Comparison of ENCODE assay signal across 1 cellular context in the genomic region with DNA sequence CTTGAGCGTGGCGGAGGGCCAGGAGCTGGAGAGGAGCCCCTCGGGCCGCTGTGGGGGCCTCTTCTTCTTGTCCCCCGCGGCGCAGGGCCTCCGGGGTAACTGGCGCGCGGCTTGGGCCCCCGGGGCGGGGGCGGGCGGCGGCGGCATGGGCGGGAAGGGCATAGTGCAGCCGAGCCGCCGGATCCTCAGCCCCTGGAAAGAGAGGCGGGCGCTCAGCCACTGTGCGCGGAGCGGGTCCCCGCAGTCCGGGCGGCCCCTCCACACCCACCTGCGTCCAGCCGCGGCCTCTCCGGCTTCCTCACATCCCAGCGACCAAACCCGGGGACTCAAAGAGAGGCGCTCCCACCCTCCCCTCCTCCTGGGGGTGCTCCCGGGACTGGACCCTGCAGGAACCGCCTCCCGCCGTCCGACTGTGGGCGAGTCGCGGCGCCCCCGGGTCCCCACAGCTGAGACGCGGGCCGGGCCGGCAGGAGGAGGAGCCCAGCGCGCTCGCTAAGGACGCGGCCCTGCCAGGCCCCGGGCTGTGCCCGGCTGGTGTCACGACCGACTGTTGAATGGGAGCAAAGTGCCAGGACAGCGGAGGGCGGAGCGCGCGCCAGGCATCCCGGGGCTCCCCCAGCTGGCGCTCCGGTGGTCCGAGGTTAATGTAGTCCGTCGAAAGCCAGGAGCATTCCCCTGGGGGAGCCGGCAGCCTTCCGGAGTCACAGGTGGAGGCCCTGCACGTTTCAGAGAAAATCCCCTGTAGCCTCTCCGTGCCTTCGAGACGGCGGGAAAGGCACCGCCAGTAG.
TF ChIP-seq lines count a peak whose summit lies in the region.

A gene with protein sequence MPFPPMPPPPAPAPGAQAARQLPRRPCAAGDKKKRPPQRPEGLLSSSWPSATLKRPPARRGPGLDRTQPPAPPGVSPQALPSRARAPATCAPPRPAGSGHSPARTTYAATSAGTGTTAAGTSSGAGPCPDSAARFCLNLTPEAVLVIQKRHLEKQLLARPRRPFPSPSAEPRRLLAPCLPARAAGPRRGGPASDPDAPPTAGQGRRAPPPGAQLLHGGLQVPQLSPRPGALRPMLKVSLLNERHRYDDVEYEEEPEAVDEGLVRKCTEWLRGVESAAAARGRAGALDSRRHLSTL (minus strand): TSS at position 412 of the 788 bp plus-strand sequence. CDS start 250 bp downstream, at position 162.

TF ChIP-seq in WTC11, 78 proteins besides CTCF, POLR2A, EP300 and RAD21 (continued from another document):
- TF ChIP-seq, protein P1, sequence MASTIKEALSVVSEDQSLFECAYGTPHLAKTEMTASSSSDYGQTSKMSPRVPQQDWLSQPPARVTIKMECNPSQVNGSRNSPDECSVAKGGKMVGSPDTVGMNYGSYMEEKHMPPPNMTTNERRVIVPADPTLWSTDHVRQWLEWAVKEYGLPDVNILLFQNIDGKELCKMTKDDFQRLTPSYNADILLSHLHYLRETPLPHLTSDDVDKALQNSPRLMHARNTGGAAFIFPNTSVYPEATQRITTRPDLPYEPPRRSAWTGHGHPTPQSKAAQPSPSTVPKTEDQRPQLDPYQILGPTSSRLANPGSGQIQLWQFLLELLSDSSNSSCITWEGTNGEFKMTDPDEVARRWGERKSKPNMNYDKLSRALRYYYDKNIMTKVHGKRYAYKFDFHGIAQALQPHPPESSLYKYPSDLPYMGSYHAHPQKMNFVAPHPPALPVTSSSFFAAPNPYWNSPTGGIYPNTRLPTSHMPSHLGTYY (CRISPR knock-in tag; IDR thresholded peaks at IDR 0.05): no peak
- TF ChIP-seq, protein P2, sequence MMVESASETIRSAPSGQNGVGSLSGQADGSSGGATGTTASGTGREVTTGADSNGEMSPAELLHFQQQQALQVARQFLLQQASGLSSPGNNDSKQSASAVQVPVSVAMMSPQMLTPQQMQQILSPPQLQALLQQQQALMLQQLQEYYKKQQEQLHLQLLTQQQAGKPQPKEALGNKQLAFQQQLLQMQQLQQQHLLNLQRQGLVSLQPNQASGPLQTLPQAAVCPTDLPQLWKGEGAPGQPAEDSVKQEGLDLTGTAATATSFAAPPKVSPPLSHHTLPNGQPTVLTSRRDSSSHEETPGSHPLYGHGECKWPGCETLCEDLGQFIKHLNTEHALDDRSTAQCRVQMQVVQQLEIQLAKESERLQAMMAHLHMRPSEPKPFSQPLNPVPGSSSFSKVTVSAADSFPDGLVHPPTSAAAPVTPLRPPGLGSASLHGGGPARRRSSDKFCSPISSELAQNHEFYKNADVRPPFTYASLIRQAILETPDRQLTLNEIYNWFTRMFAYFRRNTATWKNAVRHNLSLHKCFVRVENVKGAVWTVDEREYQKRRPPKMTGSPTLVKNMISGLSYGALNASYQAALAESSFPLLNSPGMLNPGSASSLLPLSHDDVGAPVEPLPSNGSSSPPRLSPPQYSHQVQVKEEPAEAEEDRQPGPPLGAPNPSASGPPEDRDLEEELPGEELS (CRISPR knock-in tag; IDR thresholded peaks at IDR 0.05): no peak
- no peak for TF ChIP-seq JAZF1 (CRISPR knock-in tag; IDR thresholded peaks at IDR 0.05)
- no peak for TF ChIP-seq GABPB1 (CRISPR knock-in tag; IDR thresholded peaks at IDR 0.05)
- TF ChIP-seq, protein P3, sequence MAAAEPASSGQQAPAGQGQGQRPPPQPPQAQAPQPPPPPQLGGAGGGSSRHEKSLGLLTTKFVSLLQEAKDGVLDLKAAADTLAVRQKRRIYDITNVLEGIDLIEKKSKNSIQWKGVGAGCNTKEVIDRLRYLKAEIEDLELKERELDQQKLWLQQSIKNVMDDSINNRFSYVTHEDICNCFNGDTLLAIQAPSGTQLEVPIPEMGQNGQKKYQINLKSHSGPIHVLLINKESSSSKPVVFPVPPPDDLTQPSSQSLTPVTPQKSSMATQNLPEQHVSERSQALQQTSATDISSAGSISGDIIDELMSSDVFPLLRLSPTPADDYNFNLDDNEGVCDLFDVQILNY (CRISPR knock-in tag; IDR thresholded peaks at IDR 0.05): 0 out of 2 replicates have a peak, but pooled peaks have one; percentile 17
- TF ChIP-seq, protein P4, sequence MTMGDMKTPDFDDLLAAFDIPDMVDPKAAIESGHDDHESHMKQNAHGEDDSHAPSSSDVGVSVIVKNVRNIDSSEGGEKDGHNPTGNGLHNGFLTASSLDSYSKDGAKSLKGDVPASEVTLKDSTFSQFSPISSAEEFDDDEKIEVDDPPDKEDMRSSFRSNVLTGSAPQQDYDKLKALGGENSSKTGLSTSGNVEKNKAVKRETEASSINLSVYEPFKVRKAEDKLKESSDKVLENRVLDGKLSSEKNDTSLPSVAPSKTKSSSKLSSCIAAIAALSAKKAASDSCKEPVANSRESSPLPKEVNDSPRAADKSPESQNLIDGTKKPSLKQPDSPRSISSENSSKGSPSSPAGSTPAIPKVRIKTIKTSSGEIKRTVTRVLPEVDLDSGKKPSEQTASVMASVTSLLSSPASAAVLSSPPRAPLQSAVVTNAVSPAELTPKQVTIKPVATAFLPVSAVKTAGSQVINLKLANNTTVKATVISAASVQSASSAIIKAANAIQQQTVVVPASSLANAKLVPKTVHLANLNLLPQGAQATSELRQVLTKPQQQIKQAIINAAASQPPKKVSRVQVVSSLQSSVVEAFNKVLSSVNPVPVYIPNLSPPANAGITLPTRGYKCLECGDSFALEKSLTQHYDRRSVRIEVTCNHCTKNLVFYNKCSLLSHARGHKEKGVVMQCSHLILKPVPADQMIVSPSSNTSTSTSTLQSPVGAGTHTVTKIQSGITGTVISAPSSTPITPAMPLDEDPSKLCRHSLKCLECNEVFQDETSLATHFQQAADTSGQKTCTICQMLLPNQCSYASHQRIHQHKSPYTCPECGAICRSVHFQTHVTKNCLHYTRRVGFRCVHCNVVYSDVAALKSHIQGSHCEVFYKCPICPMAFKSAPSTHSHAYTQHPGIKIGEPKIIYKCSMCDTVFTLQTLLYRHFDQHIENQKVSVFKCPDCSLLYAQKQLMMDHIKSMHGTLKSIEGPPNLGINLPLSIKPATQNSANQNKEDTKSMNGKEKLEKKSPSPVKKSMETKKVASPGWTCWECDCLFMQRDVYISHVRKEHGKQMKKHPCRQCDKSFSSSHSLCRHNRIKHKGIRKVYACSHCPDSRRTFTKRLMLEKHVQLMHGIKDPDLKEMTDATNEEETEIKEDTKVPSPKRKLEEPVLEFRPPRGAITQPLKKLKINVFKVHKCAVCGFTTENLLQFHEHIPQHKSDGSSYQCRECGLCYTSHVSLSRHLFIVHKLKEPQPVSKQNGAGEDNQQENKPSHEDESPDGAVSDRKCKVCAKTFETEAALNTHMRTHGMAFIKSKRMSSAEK (CRISPR knock-in tag; IDR thresholded peaks at IDR 0.05; ENCODE audit: borderline replicate concordance): no peak
- TF ChIP-seq OVOL2 (CRISPR knock-in tag; IDR thresholded peaks at IDR 0.05; ENCODE audit: borderline replicate concordance): no peak
- TF ChIP-seq, protein P5, sequence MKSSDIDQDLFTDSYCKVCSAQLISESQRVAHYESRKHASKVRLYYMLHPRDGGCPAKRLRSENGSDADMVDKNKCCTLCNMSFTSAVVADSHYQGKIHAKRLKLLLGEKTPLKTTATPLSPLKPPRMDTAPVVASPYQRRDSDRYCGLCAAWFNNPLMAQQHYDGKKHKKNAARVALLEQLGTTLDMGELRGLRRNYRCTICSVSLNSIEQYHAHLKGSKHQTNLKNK (CRISPR knock-in tag; IDR thresholded peaks at IDR 0.05): no peak
- TF ChIP-seq NR3C1 (CRISPR knock-in tag; conservative IDR thresholded peaks at IDR 0.05; ENCODE audit: low read depth): no peak
- TF ChIP-seq, protein P6, sequence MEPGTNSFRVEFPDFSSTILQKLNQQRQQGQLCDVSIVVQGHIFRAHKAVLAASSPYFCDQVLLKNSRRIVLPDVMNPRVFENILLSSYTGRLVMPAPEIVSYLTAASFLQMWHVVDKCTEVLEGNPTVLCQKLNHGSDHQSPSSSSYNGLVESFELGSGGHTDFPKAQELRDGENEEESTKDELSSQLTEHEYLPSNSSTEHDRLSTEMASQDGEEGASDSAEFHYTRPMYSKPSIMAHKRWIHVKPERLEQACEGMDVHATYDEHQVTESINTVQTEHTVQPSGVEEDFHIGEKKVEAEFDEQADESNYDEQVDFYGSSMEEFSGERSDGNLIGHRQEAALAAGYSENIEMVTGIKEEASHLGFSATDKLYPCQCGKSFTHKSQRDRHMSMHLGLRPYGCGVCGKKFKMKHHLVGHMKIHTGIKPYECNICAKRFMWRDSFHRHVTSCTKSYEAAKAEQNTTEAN (CRISPR knock-in tag; IDR thresholded peaks at IDR 0.05): no peak
- TF ChIP-seq FOXJ3 (CRISPR knock-in tag; IDR thresholded peaks at IDR 0.05; ENCODE audit: borderline replicate concordance): no peak
- TF ChIP-seq, protein P7, sequence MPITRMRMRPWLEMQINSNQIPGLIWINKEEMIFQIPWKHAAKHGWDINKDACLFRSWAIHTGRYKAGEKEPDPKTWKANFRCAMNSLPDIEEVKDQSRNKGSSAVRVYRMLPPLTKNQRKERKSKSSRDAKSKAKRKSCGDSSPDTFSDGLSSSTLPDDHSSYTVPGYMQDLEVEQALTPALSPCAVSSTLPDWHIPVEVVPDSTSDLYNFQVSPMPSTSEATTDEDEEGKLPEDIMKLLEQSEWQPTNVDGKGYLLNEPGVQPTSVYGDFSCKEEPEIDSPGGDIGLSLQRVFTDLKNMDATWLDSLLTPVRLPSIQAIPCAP (CRISPR knock-in tag; IDR thresholded peaks at IDR 0.05): no peak
- no peak for TF ChIP-seq NFYB (CRISPR knock-in tag; conservative IDR thresholded peaks at IDR 0.05; ENCODE audit: low read depth)
- no peak for TF ChIP-seq TP53 (CRISPR knock-in tag; IDR thresholded peaks at IDR 0.05)
- TF ChIP-seq, protein P8, sequence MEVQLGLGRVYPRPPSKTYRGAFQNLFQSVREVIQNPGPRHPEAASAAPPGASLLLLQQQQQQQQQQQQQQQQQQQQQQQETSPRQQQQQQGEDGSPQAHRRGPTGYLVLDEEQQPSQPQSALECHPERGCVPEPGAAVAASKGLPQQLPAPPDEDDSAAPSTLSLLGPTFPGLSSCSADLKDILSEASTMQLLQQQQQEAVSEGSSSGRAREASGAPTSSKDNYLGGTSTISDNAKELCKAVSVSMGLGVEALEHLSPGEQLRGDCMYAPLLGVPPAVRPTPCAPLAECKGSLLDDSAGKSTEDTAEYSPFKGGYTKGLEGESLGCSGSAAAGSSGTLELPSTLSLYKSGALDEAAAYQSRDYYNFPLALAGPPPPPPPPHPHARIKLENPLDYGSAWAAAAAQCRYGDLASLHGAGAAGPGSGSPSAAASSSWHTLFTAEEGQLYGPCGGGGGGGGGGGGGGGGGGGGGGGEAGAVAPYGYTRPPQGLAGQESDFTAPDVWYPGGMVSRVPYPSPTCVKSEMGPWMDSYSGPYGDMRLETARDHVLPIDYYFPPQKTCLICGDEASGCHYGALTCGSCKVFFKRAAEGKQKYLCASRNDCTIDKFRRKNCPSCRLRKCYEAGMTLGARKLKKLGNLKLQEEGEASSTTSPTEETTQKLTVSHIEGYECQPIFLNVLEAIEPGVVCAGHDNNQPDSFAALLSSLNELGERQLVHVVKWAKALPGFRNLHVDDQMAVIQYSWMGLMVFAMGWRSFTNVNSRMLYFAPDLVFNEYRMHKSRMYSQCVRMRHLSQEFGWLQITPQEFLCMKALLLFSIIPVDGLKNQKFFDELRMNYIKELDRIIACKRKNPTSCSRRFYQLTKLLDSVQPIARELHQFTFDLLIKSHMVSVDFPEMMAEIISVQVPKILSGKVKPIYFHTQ (CRISPR knock-in tag; IDR thresholded peaks at IDR 0.05): no peak
TF ChIP-seq in WTC11: peak in this region for 5.
